Comparison of ENCODE assay signal across 8 cellular contexts in the genomic region with DNA sequence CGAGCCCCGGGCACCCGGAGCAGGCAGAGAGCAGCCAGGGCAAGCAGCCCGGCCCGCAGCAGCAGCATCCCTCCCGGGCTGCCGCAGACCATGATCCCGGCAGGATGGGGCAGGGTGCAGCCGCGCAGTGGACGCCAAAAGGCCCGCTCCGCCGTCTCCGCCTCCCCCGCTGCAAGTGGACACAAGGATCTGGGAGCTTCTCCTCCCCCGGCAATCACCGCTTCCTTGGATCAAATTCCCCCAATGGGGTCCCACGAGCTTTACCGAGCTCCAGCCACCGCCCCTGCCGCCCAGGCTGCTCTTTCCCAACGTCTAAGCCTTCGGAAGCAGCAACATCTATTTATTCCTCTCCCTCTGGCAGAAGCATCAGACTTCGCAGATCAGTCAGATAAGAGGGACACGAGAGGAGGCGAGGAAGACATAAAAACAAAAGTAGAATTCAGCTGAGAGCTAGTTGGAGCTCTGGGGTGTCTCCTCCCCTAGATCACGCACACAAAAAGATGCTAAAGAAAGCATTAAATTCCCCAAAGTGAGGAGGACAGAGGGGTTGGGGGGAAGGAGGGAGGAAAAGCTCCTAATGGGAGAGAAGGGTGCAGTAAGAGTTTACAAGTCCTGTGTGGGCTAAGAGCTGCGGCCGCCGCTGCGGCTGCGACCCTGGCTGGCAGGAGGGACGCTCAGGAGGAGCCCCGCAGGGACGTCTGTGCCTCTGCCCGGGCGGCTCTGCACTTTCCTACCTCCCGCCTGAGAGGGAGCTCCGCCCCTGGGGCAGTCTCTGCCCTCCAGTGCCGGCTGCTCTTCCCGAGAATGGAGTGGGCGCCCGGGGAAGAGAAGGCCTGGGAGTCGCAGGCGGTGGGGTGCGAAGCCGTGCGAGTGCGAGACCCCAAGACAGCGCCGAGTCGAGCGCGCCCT. TPM values are rescaled to one million over a fixed set of nuclear protein-coding genes. Genes with fewer than 3 reads are reported as not detected.
A peak's percentile ranks its signal among the peaks of the same experiment; 100 is the strongest.
DNase-seq lines count a peak whose midpoint lies in the region; ATAC-seq and TF ChIP-seq lines count a peak whose summit lies in the region.

A gene with protein sequence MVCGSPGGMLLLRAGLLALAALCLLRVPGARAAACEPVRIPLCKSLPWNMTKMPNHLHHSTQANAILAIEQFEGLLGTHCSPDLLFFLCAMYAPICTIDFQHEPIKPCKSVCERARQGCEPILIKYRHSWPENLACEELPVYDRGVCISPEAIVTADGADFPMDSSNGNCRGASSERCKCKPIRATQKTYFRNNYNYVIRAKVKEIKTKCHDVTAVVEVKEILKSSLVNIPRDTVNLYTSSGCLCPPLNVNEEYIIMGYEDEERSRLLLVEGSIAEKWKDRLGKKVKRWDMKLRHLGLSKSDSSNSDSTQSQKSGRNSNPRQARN (minus strand): TSS at position 177 of the 909 bp plus-strand sequence. CDS start 85 bp downstream, at position 92.

- H3K4me3 ChIP-seq in AG09309 (ENCODE audit: control insufficient read depth, low read depth, low read length) (peak within 1 kb of the TSS; percentile 50), fibroblast of the aortic adventitia (ENCODE audit: low read depth, low read length) (peak within 1 kb of the TSS; percentile 61)
- no peak within 1 kb of the TSS for H3K4me3 ChIP-seq in naive thymus-derived CD4-positive, alpha-beta T cell (ENCODE audit: low read length)

- H3K9me3 ChIP-seq in naive thymus-derived CD4-positive, alpha-beta T cell (ENCODE audit: control insufficient read depth in 2 of 3, low read length in 3 of 3): no peaks in the 10 kb centered on the region

- POLR2A ChIA-PET in HEK293T (lab: Yijun Ruan, JAX): interaction anchor here (1.0 to 1.5 kb wide), 2 partner anchors 25 to 151 kb away, joined by 3 to 4 read pairs; a partner anchor contains a TSS
- POLR2A ChIA-PET in activated CD8-positive, alpha-beta T cell treated with anti-CD3 and anti-CD28 coated beads for 36 hours (lab: Charles Lee): interaction anchor here (0.7 kb wide), 1 partner anchor 12 kb away, joined by 3 read pairs; no protein-coding TSS in a partner anchor
- POLR2A ChIA-PET in naive thymus-derived CD4-positive, alpha-beta T cell (lab: Charles Lee): no interaction called here

- CTCF ChIA-PET in HEK293T (lab: Yijun Ruan, JAX): interaction anchor here (0.6 kb wide), 2 partner anchors 58 to 335 kb away, joined by 4 to 5 read pairs; no protein-coding TSS in a partner anchor
- CTCF ChIA-PET in activated CD8-positive, alpha-beta T cell treated with anti-CD3 and anti-CD28 coated beads for 36 hours (lab: Charles Lee): interaction anchor here (1.1 to 1.4 kb wide), 2 partner anchors 26 to 82 kb away, joined by 3 read pairs; no protein-coding TSS in a partner anchor
- CTCF ChIA-PET in naive thymus-derived CD4-positive, alpha-beta T cell (lab: Charles Lee): no interaction called here

- no peaks in the 10 kb centered on the region for H3K9me3 Mint-ChIP-seq in activated CD8-positive, alpha-beta T cell treated with anti-CD3 and anti-CD28 coated beads for 36 hours
- peaks cover 0 to 4% (median 0%) of the 10 kb centered on the region in 11 donors for H3K9me3 Mint-ChIP-seq in naive thymus-derived CD4-positive, alpha-beta T cell

- peak; percentile 24 for ATAC-seq in activated CD8-positive, alpha-beta T cell treated with anti-CD3 and anti-CD28 coated beads for 36 hours
- ATAC-seq in naive thymus-derived CD4-positive, alpha-beta T cell: peak; percentile 24
- no peak for ATAC-seq in HG03097 (IDR thresholded peaks at IDR 0.05; ENCODE audit: low FRiP score, unreplicated experiment)
- no peak for ATAC-seq in HG02763 (IDR thresholded peaks at IDR 0.05; ENCODE audit: unreplicated experiment)

- peaks cover 11% of the 10 kb centered on the region for H3K4me1 Mint-ChIP-seq in activated CD8-positive, alpha-beta T cell treated with anti-CD3 and anti-CD28 coated beads for 36 hours (ENCODE audit: low read depth)
- H3K4me1 Mint-ChIP-seq in naive thymus-derived CD4-positive, alpha-beta T cell: peaks cover 7 to 29% (median 16%) of the 10 kb centered on the region in 7 donors

- H3K36me3 ChIP-seq in naive thymus-derived CD4-positive, alpha-beta T cell (ENCODE audit: control insufficient read depth in 2 of 3, insufficient read depth in 3 of 3, low read length in 3 of 3): no peaks in the 10 kb centered on the region

- no peak within 1 kb of the TSS for H3K27ac ChIP-seq in naive thymus-derived CD4-positive, alpha-beta T cell (ENCODE audit: low read depth, low read length)

- no peak for TF ChIP-seq CTCF in AG09309 (IDR thresholded peaks at IDR 0.05; ENCODE audit: control insufficient read depth, insufficient read depth, low read depth, low read length, missing control alignments)
- TF ChIP-seq CTCF in activated CD8-positive, alpha-beta T cell treated with anti-CD3 and anti-CD28 coated beads for 36 hours (IDR thresholded peaks at IDR 0.05): no peak
- TF ChIP-seq CTCF in fibroblast of the aortic adventitia (IDR thresholded peaks at IDR 0.05; ENCODE audit: insufficient read depth, low read length): peak; percentile 1

- DNase-seq in AG09309 (ENCODE audit: low read depth) (no peak), HEK293T (ENCODE audit: extremely low spot score) (peak; percentile 62), fibroblast of the aortic adventitia (ENCODE audit: low read depth) (peak; percentile 56), inferior parietal cortex (ENCODE audit: extremely low spot score) (no peak)
- peak; percentile 4 for DNase-seq in activated CD8-positive, alpha-beta T cell treated with anti-CD3 and anti-CD28 coated beads for 36 hours
- DNase-seq in naive thymus-derived CD4-positive, alpha-beta T cell: no peak

- no peak within 1 kb of the TSS for H3K27ac Mint-ChIP-seq in activated CD8-positive, alpha-beta T cell treated with anti-CD3 and anti-CD28 coated beads for 36 hours
- peak within 1 kb of the TSS in 1 of 9 donors; percentile 14 for H3K27ac Mint-ChIP-seq in naive thymus-derived CD4-positive, alpha-beta T cell

- no peaks in the 10 kb centered on the region for H3K4me1 ChIP-seq in naive thymus-derived CD4-positive, alpha-beta T cell (ENCODE audit: control insufficient read depth in 2 of 2, insufficient read depth in 2 of 2, low read length in 2 of 2)

- no peaks in the 10 kb centered on the region for H3K36me3 Mint-ChIP-seq in activated CD8-positive, alpha-beta T cell treated with anti-CD3 and anti-CD28 coated beads for 36 hours (ENCODE audit: low read depth)
- H3K36me3 Mint-ChIP-seq in naive thymus-derived CD4-positive, alpha-beta T cell: peaks cover 0 to 4% (median 0%) of the 10 kb centered on the region in 5 donors

- peak within 1 kb of the TSS; percentile 32 for H3K4me3 Mint-ChIP-seq in activated CD8-positive, alpha-beta T cell treated with anti-CD3 and anti-CD28 coated beads for 36 hours
- peak within 1 kb of the TSS; percentile 66 to 90 (median 78) for H3K4me3 Mint-ChIP-seq in naive thymus-derived CD4-positive, alpha-beta T cell

- intact Hi-C loops in activated CD8-positive, alpha-beta T cell treated with anti-CD3 and anti-CD28 coated beads for 36 hours (cut with micrococcal nuclease): no loop called here
- intact Hi-C loops in naive thymus-derived CD4-positive, alpha-beta T cell (cut with micrococcal nuclease): no loop called here

- peaks cover 8 to 11% of the 10 kb centered on the region in 2 donors for H3K27me3 ChIP-seq in naive thymus-derived CD4-positive, alpha-beta T cell (ENCODE audit: control insufficient read depth in 2 of 2, insufficient read depth in 2 of 2, low read length in 2 of 2)

- peaks cover 51% of the 10 kb centered on the region for H3K27me3 Mint-ChIP-seq in activated CD8-positive, alpha-beta T cell treated with anti-CD3 and anti-CD28 coated beads for 36 hours
- H3K27me3 Mint-ChIP-seq in naive thymus-derived CD4-positive, alpha-beta T cell: peaks cover 61 to 88% (median 74%) of the 10 kb centered on the region in 5 donors

TF ChIP-seq in HEK293T, 16 proteins besides CTCF, POLR2A, EP300 and RAD21:
- no peak for TF ChIP-seq L3MBTL2 (conservative IDR thresholded peaks at IDR 0.05)
- TF ChIP-seq HDGF (IDR thresholded peaks at IDR 0.05; ENCODE audit: borderline replicate concordance): no peak
- no peak for TF ChIP-seq FOXM1 (IDR thresholded peaks at IDR 0.05; ENCODE audit: borderline replicate concordance)
- TF ChIP-seq, protein P1, sequence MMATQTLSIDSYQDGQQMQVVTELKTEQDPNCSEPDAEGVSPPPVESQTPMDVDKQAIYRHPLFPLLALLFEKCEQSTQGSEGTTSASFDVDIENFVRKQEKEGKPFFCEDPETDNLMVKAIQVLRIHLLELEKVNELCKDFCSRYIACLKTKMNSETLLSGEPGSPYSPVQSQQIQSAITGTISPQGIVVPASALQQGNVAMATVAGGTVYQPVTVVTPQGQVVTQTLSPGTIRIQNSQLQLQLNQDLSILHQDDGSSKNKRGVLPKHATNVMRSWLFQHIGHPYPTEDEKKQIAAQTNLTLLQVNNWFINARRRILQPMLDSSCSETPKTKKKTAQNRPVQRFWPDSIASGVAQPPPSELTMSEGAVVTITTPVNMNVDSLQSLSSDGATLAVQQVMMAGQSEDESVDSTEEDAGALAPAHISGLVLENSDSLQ (IDR thresholded peaks at IDR 0.05): no peak
- no peak for TF ChIP-seq FOXA1 (IDR thresholded peaks at IDR 0.05)
- no peak for TF ChIP-seq ARNT (IDR thresholded peaks at IDR 0.05)
- no peak for TF ChIP-seq FOXK2 (IDR thresholded peaks at IDR 0.05)
- TF ChIP-seq TARDBP (IDR thresholded peaks at IDR 0.05): no peak
- TF ChIP-seq SUZ12 (IDR thresholded peaks at IDR 0.05): no peak

RNA-seq across cellular contexts. Expression of the gene that starts here (rescaled TPM):
- total RNA-seq in activated CD8-positive, alpha-beta T cell treated with anti-CD3 and anti-CD28 coated beads for 36 hours: not detected
- total RNA-seq in fibroblast of the aortic adventitia (ENCODE audit: low replicate concordance): 0.08 and 0.18 TPM in 2 replicates
- total RNA-seq in naive thymus-derived CD4-positive, alpha-beta T cell: not detected
- not detected for polyA plus RNA-seq in naive thymus-derived CD4-positive, alpha-beta T cell

Comparison
In these comparisons a context has a peak if more than half of its experiments do, and no peak if none do; other contexts are left out.
1. Peak in DNase-seq and ATAC-seq in activated CD8-positive, alpha-beta T cell treated with anti-CD3 and anti-CD28 coated beads for 36 hours; RNA of the gene not detected or under 1 TPM.
2. Peak in DNase-seq and H3K4me3 ChIP-seq in fibroblast of the aortic adventitia; RNA of the gene not detected or under 1 TPM.
3. Peak in ATAC-seq in naive thymus-derived CD4-positive, alpha-beta T cell; RNA of the gene not detected or under 1 TPM.